ENCODE assay signal across 8 cellular contexts in the genomic region with DNA sequence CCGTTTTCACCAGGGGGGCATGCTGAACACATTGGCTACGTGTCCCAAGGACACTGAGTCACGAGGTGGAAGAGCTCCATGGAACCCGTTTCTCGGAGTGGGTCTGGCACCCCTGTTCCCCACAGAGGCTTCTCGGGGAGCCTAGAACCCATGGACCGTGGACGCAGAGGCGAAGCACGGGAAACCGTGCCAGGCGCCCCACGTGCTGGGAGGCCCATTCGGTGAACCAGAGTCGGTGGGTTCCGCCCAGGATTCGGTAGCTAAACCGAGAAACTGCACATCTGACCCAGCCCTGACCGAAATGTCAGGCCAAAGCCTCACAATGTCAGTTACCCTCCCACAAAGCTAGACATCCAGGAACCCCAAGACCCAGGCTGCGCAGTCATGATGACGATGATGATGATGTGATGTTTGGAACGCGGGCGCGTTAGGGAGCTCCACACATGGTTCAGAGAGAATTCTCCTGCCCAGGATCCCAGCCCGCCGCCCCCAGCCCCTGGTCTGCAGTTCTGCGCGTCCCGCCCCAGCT. TPM values are rescaled to one million over a fixed set of nuclear protein-coding genes. Genes with fewer than 3 reads are reported as not detected.
DNase-seq lines count a peak whose midpoint lies in the region; ATAC-seq, FAIRE-seq and TF ChIP-seq lines count a peak whose summit lies in the region.

No MANE protein-coding gene starts in this region.

- H3K79me2 ChIP-seq in K562 (ENCODE audit: control insufficient read depth, insufficient read depth, low read length), result no peaks in the 10 kb centered on the region

- TF ChIP-seq EP300 in K562 (IDR thresholded peaks at IDR 0.05; ENCODE audit: low read length), result no peak

- no peak for TF ChIP-seq CTCF in Calu3 (IDR thresholded peaks at IDR 0.05; ENCODE audit: unreplicated experiment)
- TF ChIP-seq CTCF in K562 (IDR thresholded peaks at IDR 0.05 in 2 of 3, conservative IDR thresholded peaks at IDR 0.05 in 1 of 3; ENCODE audit: insufficient read depth in 2 of 3, low read depth in 1 of 3, low read length in 3 of 3), result no peak
- TF ChIP-seq CTCF in spleen (IDR thresholded peaks at IDR 0.05 in 8 of 11, conservative IDR thresholded peaks at IDR 0.05 in 3 of 11), result no peak

- H3K27me3 Mint-ChIP-seq in Calu3 (ENCODE audit: unreplicated experiment), result peaks cover 13% of the 10 kb centered on the region

- in situ Hi-C loops in K562 (cut with MboI), result no loop called here

- H3K27ac ChIP-seq in K562 (ENCODE audit: extremely low read depth, low read depth, low read length) (peak overlapping the region; percentile 86), iPS-20b (ENCODE audit: low read length) (no peak overlapping the region), spleen (peak overlapping the region; percentile 75 to 91 (median 86))

- H3K4me3 ChIP-seq in K562 (peak overlapping the region; percentile 77), iPS-20b (ENCODE audit: low read length) (peak overlapping the region; percentile 97), spleen (peak overlapping the region; percentile 78 to 97 (median 84))

- H3K9me1 ChIP-seq in K562 (ENCODE audit: control insufficient read depth, insufficient read depth, low read length), result no peaks in the 10 kb centered on the region

- H3K4me1 ChIP-seq in K562 (replicated peaks in 1 of 2; ENCODE audit: control insufficient read depth in 2 of 2, insufficient read depth in 2 of 2, low read length in 2 of 2), result peaks cover 16 to 34% of the 10 kb centered on the region in 2 experiments
- H3K4me1 ChIP-seq in iPS-20b (ENCODE audit: insufficient read depth, low read length), result no peaks in the 10 kb centered on the region
- peaks cover 7 to 46% (median 32%) of the 10 kb centered on the region in 6 donors for H3K4me1 ChIP-seq in spleen

- FAIRE-seq in K562 (lab: Jason Lieb, UNC), result no peak

- WGBS in K562 (ENCODE audit: insufficient coverage, low coverage, missing lambda C conversion rate), result 9% methylated on average over 26 of the region's 30 CpGs
- 1 to 4% (median 3%) methylated on average over 18 to 30 of the region's 30 CpGs for WGBS in spleen, 5 donors

- H3K4me1 Mint-ChIP-seq in Calu3 (ENCODE audit: low read depth, unreplicated experiment), result peaks cover 19% of the 10 kb centered on the region

- no peaks in the 10 kb centered on the region for H4K20me1 ChIP-seq in K562 (replicated peaks; ENCODE audit: control insufficient read depth, insufficient read depth, low read length)

- H3K36me3 Mint-ChIP-seq in Calu3 (ENCODE audit: insufficient read depth, unreplicated experiment), result peaks cover 29% of the 10 kb centered on the region

- no peaks in the 10 kb centered on the region for H3K9me3 Mint-ChIP-seq in Calu3 (ENCODE audit: low read depth, unreplicated experiment)

- H3K9ac ChIP-seq in K562 (ENCODE audit: insufficient read depth in 1 of 2, low read depth in 2 of 2, low read length in 2 of 2) (peak overlapping the region; percentile 82 to 91), iPS-20b (ENCODE audit: low read depth, low read length) (peak overlapping the region; percentile 90; the same call in 1 of the 2 replicates)

- H2AFZ ChIP-seq in K562 (ENCODE audit: low read depth, low read length), result peak overlapping the region; percentile 90

- CTCF ChIA-PET in Calu3 (lab: Charles Lee), result interaction anchor here (1.2 kb wide), 1 partner anchor 27 kb away, joined by 6 read pairs; no protein-coding TSS in a partner anchor
- CTCF ChIA-PET in K562 (lab: Yijun Ruan, JAX; ENCODE audit: low intra/inter-chr PET ratio), result no interaction called here

- DNase-seq in Calu3, result peak; percentile 23
- peak; percentile 63 for DNase-seq in MV-4-11 (lab: John Stamatoyannopoulos, UW)
- no peak for DNase-seq in K562 (ENCODE audit: extremely low read depth in 1 of 4, low spot score in 3 of 4)
- peak; percentile 86 for DNase-seq in spleen
- no peak for DNase-seq in germinal center (ENCODE audit: low spot score)
- DNase-seq in GOT3 (lab: John Stamatoyannopoulos, UW), result no peak

- H3K4me2 ChIP-seq in K562 (ENCODE audit: insufficient read depth, low read length), result peak overlapping the region; percentile 92

- intact Hi-C loops in Calu3 (cut with micrococcal nuclease; ENCODE audit: unreplicated experiment), result no loop called here
- intact Hi-C loops in K562 (cut with micrococcal nuclease), result no loop called here
- intact Hi-C loops in spleen (cut with DNase I; ENCODE audit: low total_unique reads), result no loop called here

- peak overlapping the region; percentile 100 for H3K27ac Mint-ChIP-seq in Calu3 (ENCODE audit: unreplicated experiment)

- POLR2A ChIA-PET in K562 (lab: Yijun Ruan, JAX), result interaction anchor here (0.7 to 2.1 kb wide), 6 partner anchors 8 to 234 kb away, joined by 3 to 8 read pairs (median 3); no protein-coding TSS in a partner anchor

- no peaks in the 10 kb centered on the region for H3K9me3 ChIP-seq in K562 (replicated peaks; ENCODE audit: control insufficient read depth, insufficient read depth, low read depth, low read length)
- no peaks in the 10 kb centered on the region for H3K9me3 ChIP-seq in iPS-20b (ENCODE audit: insufficient read depth, low read depth, low read length)
- H3K9me3 ChIP-seq in spleen, result no peaks in the 10 kb centered on the region

- ATAC-seq in GM21723 (IDR thresholded peaks at IDR 0.05; ENCODE audit: unreplicated experiment), result peak; percentile 13
- peak; percentile 25 for ATAC-seq in K562

- H3K36me3 ChIP-seq in K562 (ENCODE audit: control insufficient read depth, insufficient read depth, low read length), result no peaks in the 10 kb centered on the region
- H3K36me3 ChIP-seq in iPS-20b (ENCODE audit: insufficient read depth, low read depth, low read length), result no peaks in the 10 kb centered on the region
- no peaks in the 10 kb centered on the region for H3K36me3 ChIP-seq in spleen

- no peak; the same call in 1 of the 2 replicates for TF ChIP-seq POLR2A in K562 (conservative IDR thresholded peaks at IDR 0.05)
- no peak for TF ChIP-seq POLR2A in spleen (IDR thresholded peaks at IDR 0.05)

- peak overlapping the region; percentile 92 for H3K4me3 Mint-ChIP-seq in Calu3 (ENCODE audit: low read depth, unreplicated experiment)

- no peak for TF ChIP-seq RAD21 in K562 (CRISPR knock-in tag; conservative IDR thresholded peaks at IDR 0.05 in 1 of 2, IDR thresholded peaks at IDR 0.05 in 1 of 2)

- BruUV-seq in Calu3 (replicated peaks; lab: Mats Ljungman, UMichigan) (no TSS peak), K562 (replicated peaks; lab: Mats Ljungman, UMichigan) (TSS peak; percentile 98)

- H3K27me3 ChIP-seq in K562 (ENCODE audit: control insufficient read depth in 2 of 2, insufficient read depth in 2 of 2, low read length in 2 of 2) (no peaks in the 10 kb centered on the region), iPS-20b (ENCODE audit: insufficient read depth, low read length) (peaks cover 18% of the 10 kb centered on the region), spleen (replicated peaks in 1 of 7) (no peaks in the 10 kb centered on the region)

TF ChIP-seq in K562, 482 proteins besides CTCF, POLR2A, EP300 and RAD21 (continues in another document):
- TF ChIP-seq TFAM (CRISPR knock-in tag; conservative IDR thresholded peaks at IDR 0.05), result no peak
- TF ChIP-seq, protein P1, sequence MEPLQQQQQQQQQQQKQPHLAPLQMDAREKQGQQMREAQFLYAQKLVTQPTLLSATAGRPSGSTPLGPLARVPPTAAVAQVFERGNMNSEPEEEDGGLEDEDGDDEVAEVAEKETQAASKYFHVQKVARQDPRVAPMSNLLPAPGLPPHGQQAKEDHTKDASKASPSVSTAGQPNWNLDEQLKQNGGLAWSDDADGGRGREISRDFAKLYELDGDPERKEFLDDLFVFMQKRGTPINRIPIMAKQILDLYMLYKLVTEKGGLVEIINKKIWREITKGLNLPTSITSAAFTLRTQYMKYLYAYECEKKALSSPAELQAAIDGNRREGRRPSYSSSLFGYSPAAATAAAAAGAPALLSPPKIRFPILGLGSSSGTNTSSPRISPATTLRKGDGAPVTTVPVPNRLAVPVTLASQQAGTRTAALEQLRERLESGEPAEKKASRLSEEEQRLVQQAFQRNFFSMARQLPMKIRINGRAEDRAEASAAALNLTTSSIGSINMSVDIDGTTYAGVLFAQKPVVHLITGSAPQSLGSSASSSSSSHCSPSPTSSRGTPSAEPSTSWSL (CRISPR knock-in tag; IDR thresholded peaks at IDR 0.05; ENCODE audit: borderline replicate concordance), result no peak
- TF ChIP-seq, protein P2, sequence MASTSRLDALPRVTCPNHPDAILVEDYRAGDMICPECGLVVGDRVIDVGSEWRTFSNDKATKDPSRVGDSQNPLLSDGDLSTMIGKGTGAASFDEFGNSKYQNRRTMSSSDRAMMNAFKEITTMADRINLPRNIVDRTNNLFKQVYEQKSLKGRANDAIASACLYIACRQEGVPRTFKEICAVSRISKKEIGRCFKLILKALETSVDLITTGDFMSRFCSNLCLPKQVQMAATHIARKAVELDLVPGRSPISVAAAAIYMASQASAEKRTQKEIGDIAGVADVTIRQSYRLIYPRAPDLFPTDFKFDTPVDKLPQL (IDR thresholded peaks at IDR 0.05; ENCODE audit: extremely low read depth, insufficient read length), result no peak

RNA-seq across cellular contexts. Expression of a gene that starts 28.5 kb away (rescaled TPM):
- total RNA-seq in Calu3 (2022) (not detected in 2 replicates), K562 (2014; rRNA removed) (not detected in 2 replicates), K562 (2014; rRNA removed; fragmentation: Illumina TruSeq; extraction: Trizol) (not detected in 2 replicates), K562 (2015; rRNA removed; fragmentation: Illumina TruSeq; extraction: Trizol) (not detected in 2 replicates), K562 (2021) (0.09 TPM in 1 of 2 replicates, not detected in the other), spleen (1 to 10 TPM in 6 of 7 donors, under 1 TPM in 1; 0.85 to 4.2 (median 3.1) TPM)
- total RNA-seq in K562 (2011; cell fraction: chromatin; rRNA removed; ENCODE audit: low replicate concordance), result 0.28 and 0.58 TPM in 2 replicates
- 0.33 and 1.1 TPM in 2 replicates for total RNA-seq in K562 (2011; cell fraction: nucleolus; rRNA removed)
- 0.37 and 0.53 TPM in 2 replicates for total RNA-seq in K562 (2011; cell fraction: nucleoplasm; rRNA removed)
- polyA plus RNA-seq in K562 (2011; rRNA removed) (0.20 and 0.51 TPM in 2 replicates), K562 (2014; fragmentation: Illumina TruSeq; extraction: Trizol) (0.12 TPM in 1 of 2 replicates, not detected in the other), K562 (2014; fragmentation: Nextera tagmentation; extraction: Ambion mirVana) (under 1 TPM in 1 of 2 experiments, not detected in 1; 0.03 TPM), K562 (2014; rRNA removed) (0.05 TPM in 1 of 2 replicates, not detected in the other), spleen (under 1 TPM; 0.09 to 0.67 (median 0.62) TPM)
- 0.69 and 1.4 TPM in 2 replicates for polyA plus RNA-seq in K562 (2011; cell fraction: cytosol; rRNA removed)
- 0.37 and 0.65 TPM in 2 replicates for polyA plus RNA-seq in K562 (2011; cell fraction: nucleus; rRNA removed)
- 0.22 and 0.37 TPM in 2 replicates for polyA plus RNA-seq in K562 (2012)
- polyA minus RNA-seq in K562 (2011; rRNA and poly(A)+ RNA removed), result 0.28 TPM in 1 of 2 replicates, not detected in the other
- polyA minus RNA-seq in K562 (2011; cell fraction: cytosol; rRNA and poly(A)+ RNA removed), result 1.8 TPM in 1 of 2 replicates, not detected in the other
- polyA minus RNA-seq in K562 (2011; cell fraction: nucleus; rRNA and poly(A)+ RNA removed), result 0.56 TPM in 1 of 2 replicates, not detected in the other

Comparison
In these comparisons a context has a peak if more than half of its experiments do, and no peak if none do; other contexts are left out.
1. DNase-seq: peak in Calu3 (single experiment), MV-4-11 (single experiment) and spleen (single experiment); none in K562 (0 of 4), germinal center (single experiment) and GOT3 (single experiment).
2. Peak in every context shown above with its lines, with median percentiles within 50 percentile points of each other: H3K4me3 ChIP-seq.